In genomic region chr1:180948357-180948756, GRCh38 we compare ENCODE assay signal across 1 cellular context.
TF ChIP-seq lines count a peak whose summit lies in the region.

No MANE protein-coding gene starts in this region.

TF ChIP-seq in SK-N-SH, 30 proteins besides CTCF, POLR2A, EP300 and RAD21 (continued from another document):
- no peak for TF ChIP-seq ZBTB33 (IDR thresholded peaks at IDR 0.05; ENCODE audit: borderline replicate concordance, low read depth)
- no peak for TF ChIP-seq TEAD4 (IDR thresholded peaks at IDR 0.05; ENCODE audit: borderline replicate concordance, insufficient read depth)
- TF ChIP-seq RXRA (IDR thresholded peaks at IDR 0.05; ENCODE audit: borderline replicate concordance, low read depth) = no peak
- no peak for TF ChIP-seq RCOR1 (IDR thresholded peaks at IDR 0.05; ENCODE audit: low read length)
- TF ChIP-seq NRF1 (IDR thresholded peaks at IDR 0.05; ENCODE audit: low read depth, low read length) = no peak
- TF ChIP-seq EZH2phosphoT487 (IDR thresholded peaks at IDR 0.05; ENCODE audit: borderline replicate concordance, low read depth) = no peak
- no peak for TF ChIP-seq FOSL2 (IDR thresholded peaks at IDR 0.05; ENCODE audit: borderline replicate concordance, low read depth)
- TF ChIP-seq JUND (IDR thresholded peaks at IDR 0.05) = no peak
- TF ChIP-seq YY1 (IDR thresholded peaks at IDR 0.05; ENCODE audit: low read depth) = no peak
- TF ChIP-seq CHD2 (IDR thresholded peaks at IDR 0.05; ENCODE audit: low read length, partially characterized antibody) = no peak
- TF ChIP-seq MXI1 (IDR thresholded peaks at IDR 0.05; ENCODE audit: low read depth, low read length) = no peak
